ENCODE assay signal across 18 cellular contexts in genomic region chr5:120848883-120849282, GRCh38.
"Had no signal": no experiment of that assay in that cellular context is flagged by ENCODE, and none has a peak within 500 bp of the region (broad histone marks: within the 10 kb centered on the region; RNA-seq: fewer than 3 reads in every experiment).

No MANE protein-coding gene starts in this region.

- H3K27me3 Mint-ChIP-seq: activated CD8-positive, alpha-beta memory T cell treated with anti-CD3 and anti-CD28 coated beads, Interleukin-2, amount 10 ng/mL, durations not matched to agents 7 days and 5 days; naive thymus-derived CD4-positive, alpha-beta T cell; stimulated activated naive B cell treated with anti-CD40 and anti-IgM and Interleukin-4, amounts not matched to agents 10 μg/mL and 1 μg/mL and 100 μg/mL, for 72 hours had no signal

- H3K36me3 ChIP-seq: adrenal gland, esophagus muscularis mucosa, neutrophil, tibial artery had no signal

- H3K9me3 ChIP-seq: adrenal gland, esophagus muscularis mucosa, neutrophil, tibial artery had no signal

- DNase-seq: activated CD4-positive, alpha-beta T cell treated with anti-CD3 and anti-CD28 coated beads for 1 hour; activated CD4-positive, alpha-beta T cell treated with anti-CD3 and anti-CD28 coated beads, Interleukin-2, amount 50 U/mL, for 48 hours; activated CD8-positive, alpha-beta memory T cell treated with anti-CD3 and anti-CD28 coated beads, Interleukin-2, amount 10 ng/mL, durations not matched to agents 7 days and 5 days; activated naive CD4-positive, alpha-beta T cell treated with anti-CD3 and anti-CD28 coated beads, Interleukin-2, amount 50 U/mL, for 16 hours; activated T-cell treated with anti-CD3 and anti-CD28 coated beads, Interleukin-2, amount 50 U/mL, for 1 hour; adrenal gland; caudate nucleus; head of caudate nucleus; left colon; naive thymus-derived CD4-positive, alpha-beta T cell; retina; stimulated activated CD4-positive, alpha-beta T cell treated with anti-CD3 and anti-CD28 coated beads, Interleukin-2, amount 100 ng/mL, for 48 hours; stimulated activated naive B cell treated with anti-CD40 and anti-IgM and Interleukin-4, amounts not matched to agents 10 μg/mL and 1 μg/mL and 100 μg/mL, for 72 hours; tibial artery had no signal

- H3K36me3 Mint-ChIP-seq: activated CD8-positive, alpha-beta memory T cell treated with anti-CD3 and anti-CD28 coated beads, Interleukin-2, amount 10 ng/mL, durations not matched to agents 7 days and 5 days; naive thymus-derived CD4-positive, alpha-beta T cell; stimulated activated naive B cell treated with anti-CD40 and anti-IgM and Interleukin-4, amounts not matched to agents 10 μg/mL and 1 μg/mL and 100 μg/mL, for 72 hours had no signal

- H3K27ac Mint-ChIP-seq: activated CD8-positive, alpha-beta memory T cell treated with anti-CD3 and anti-CD28 coated beads, Interleukin-2, amount 10 ng/mL, durations not matched to agents 7 days and 5 days; activated T-helper 2 cell treated with anti-CD3 and anti-CD28 coated beads, Interferon-gamma antibody, Interleukin-2, Interleukin-4, amounts not matched to agents 10 μg/mL and 5 μg/mL and 100 μg/mL, durations not matched to agents 14 hours and 24 hours and 36 hours; naive thymus-derived CD4-positive, alpha-beta T cell; stimulated activated naive B cell treated with anti-CD40 and anti-IgM and Interleukin-4, amounts not matched to agents 10 μg/mL and 1 μg/mL and 100 μg/mL, for 72 hours had no signal

- H3K4me3 ChIP-seq: adrenal gland, esophagus muscularis mucosa, tibial artery had no signal

- H3K4me1 ChIP-seq: adrenal gland, esophagus muscularis mucosa, parathyroid adenoma, tibial artery had no signal

- H3K79me2 ChIP-seq: parathyroid adenoma had no signal

- H3K9me3 Mint-ChIP-seq: stimulated activated naive B cell treated with anti-CD40 and anti-IgM and Interleukin-4, amounts not matched to agents 10 μg/mL and 1 μg/mL and 100 μg/mL, for 72 hours had no signal

- H3K27ac ChIP-seq: adrenal gland, esophagus muscularis mucosa, neutrophil, parathyroid adenoma, tibial artery had no signal

- H3K4me1 Mint-ChIP-seq: activated CD8-positive, alpha-beta memory T cell treated with anti-CD3 and anti-CD28 coated beads, Interleukin-2, amount 10 ng/mL, durations not matched to agents 7 days and 5 days; naive thymus-derived CD4-positive, alpha-beta T cell; stimulated activated naive B cell treated with anti-CD40 and anti-IgM and Interleukin-4, amounts not matched to agents 10 μg/mL and 1 μg/mL and 100 μg/mL, for 72 hours had no signal

- H3K4me3 Mint-ChIP-seq: activated CD8-positive, alpha-beta memory T cell treated with anti-CD3 and anti-CD28 coated beads, Interleukin-2, amount 10 ng/mL, durations not matched to agents 7 days and 5 days; naive thymus-derived CD4-positive, alpha-beta T cell; stimulated activated naive B cell treated with anti-CD40 and anti-IgM and Interleukin-4, amounts not matched to agents 10 μg/mL and 1 μg/mL and 100 μg/mL, for 72 hours had no signal

- H3K27me3 ChIP-seq: adrenal gland, esophagus muscularis mucosa, neutrophil, tibial artery had no signal

- H2AFZ ChIP-seq: parathyroid adenoma had no signal

- H3K9ac ChIP-seq: parathyroid adenoma had no signal
